ENCODE assay signal across 11 cellular contexts in the genomic region with DNA sequence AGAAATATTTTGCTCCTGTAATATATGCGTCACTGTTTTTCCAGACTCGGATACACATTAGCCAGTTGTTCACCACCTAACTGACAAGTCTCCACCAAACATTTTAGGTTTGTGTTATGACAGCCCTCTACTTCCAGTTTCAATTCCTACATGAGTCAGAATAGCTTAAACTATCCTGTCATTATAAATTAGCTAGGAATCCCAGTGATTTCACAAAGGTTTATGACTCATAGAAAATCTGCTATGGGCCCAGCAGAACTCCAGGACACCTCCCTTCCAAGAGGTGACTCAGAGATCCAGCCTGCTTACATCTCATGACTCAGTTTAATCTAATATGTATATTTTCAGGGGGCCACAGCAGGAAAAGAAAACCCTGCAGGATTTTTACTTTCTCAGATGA. TPM values are rescaled to one million over a fixed set of nuclear protein-coding genes. Genes with fewer than 3 reads are reported as not detected.
A peak's percentile ranks its signal among the peaks of the same experiment; 100 is the strongest.
DNase-seq lines count a peak whose midpoint lies in the region; ATAC-seq and TF ChIP-seq lines count a peak whose summit lies in the region.
"Had no signal": no experiment of that assay in that cellular context is flagged by ENCODE, and none has a peak within 500 bp of the region (broad histone marks: within the 10 kb centered on the region; RNA-seq: fewer than 3 reads in every experiment).

No MANE protein-coding gene starts in this region.

- peak overlapping the region; percentile 61 for H3K9ac ChIP-seq in HCT116 (ENCODE audit: low read length)

- CTCF ChIA-PET in HCT116 (lab: Charles Lee) (interaction anchor here (0.7 kb wide), 1 partner anchor 198 kb away, joined by 3 read pairs; no protein-coding TSS in a partner anchor), WTC11 (lab: Charles Lee) (no interaction called here)

- TF ChIP-seq CTCF in HCT116 (IDR thresholded peaks at IDR 0.05 in 2 of 3, conservative IDR thresholded peaks at IDR 0.05 in 1 of 3; ENCODE audit: borderline replicate concordance in 1 of 3, insufficient read depth in 1 of 3, low read depth in 2 of 3, low read length in 2 of 3) = no peak
- TF ChIP-seq CTCF in WTC11 (IDR thresholded peaks at IDR 0.05) = no peak

- peak; percentile 18; the same call in 1 of the 2 replicates for TF ChIP-seq RAD21 in HCT116 (IDR thresholded peaks at IDR 0.05; ENCODE audit: low read depth)

- H3K4me3 ChIP-seq in HCT116 (replicated peaks in 1 of 2; ENCODE audit: low read depth in 1 of 2, low read length in 2 of 2) = peak overlapping the region; percentile 38 to 57
- H3K4me3 ChIP-seq in skeletal muscle cell (ENCODE audit: low read depth, low read length) = no peak overlapping the region

- TF ChIP-seq POLR2A in HCT116 (IDR thresholded peaks at IDR 0.05; ENCODE audit: borderline replicate concordance, extremely low read depth, insufficient read depth, insufficient read length) = no peak

- in situ Hi-C loops in G401 (cut with HindIII; ENCODE audit: low sequenced_read_pairs) = no loop called here

- BruUV-seq in HCT116 (replicated peaks; lab: Mats Ljungman, UMichigan) = no TSS peak

- POLR2A ChIA-PET in HCT116 (lab: Charles Lee) (interaction anchor here (0.5 to 1.0 kb wide), 2 partner anchors 9 to 16 kb away, joined by 3 read pairs; no protein-coding TSS in a partner anchor), WTC11 (lab: Charles Lee) (interaction anchor here (0.6 kb wide), 1 partner anchor 297 kb away, joined by 10 read pairs; no protein-coding TSS in a partner anchor)

- no peaks in the 10 kb centered on the region for H3K36me3 ChIP-seq in HCT116 (ENCODE audit: control insufficient read depth in 1 of 2, insufficient read depth in 2 of 2, low read length in 2 of 2)

- RAD21 ChIA-PET in HCT116 (lab: Charles Lee; ENCODE audit: low non-redundant PET in 1 of 2, low total read pairs in 2 of 2, uncharacterized antibody in 2 of 2, unreplicated experiment in 2 of 2) = no interaction called here

- peak; percentile 91 for ATAC-seq in HCT116
- no peak for ATAC-seq in GM18868 (IDR thresholded peaks at IDR 0.05; ENCODE audit: unreplicated experiment)
- no peak for ATAC-seq in WTC11
- ATAC-seq: right cardiac atrium had no signal

- peaks cover 11% of the 10 kb centered on the region for H3K4me1 Mint-ChIP-seq in WTC11

- H3K4me1 ChIP-seq in HCT116 (ENCODE audit: control insufficient read depth in 1 of 2, insufficient read depth in 2 of 2, low read length in 2 of 2) = peaks cover 22 to 36% of the 10 kb centered on the region in 2 experiments

- intact Hi-C loops in HCT116 (cut with micrococcal nuclease) = no loop called here

- no peak overlapping the region for H3K27ac Mint-ChIP-seq in WTC11
- H3K27ac Mint-ChIP-seq: activated naive CD4-positive, alpha-beta T cell treated with anti-CD3 and anti-CD28 coated beads for 36 hours; T-helper 1 cell treated with Interleukin-12 subunit alpha and Interleukin-12 subunit beta and Interleukin-4 antibody, amounts not matched to agents 30 μg/mL and 1 μg/mL, for 36 hours had no signal

- H3K9me3 ChIP-seq in HCT116 (ENCODE audit: control insufficient read depth in 1 of 2, insufficient read depth in 1 of 2, low read depth in 1 of 2, low read length in 2 of 2) = 0 out of 4 replicates have a peak, but pooled peaks cover 0 to 5% of the 10 kb centered on the region in 2 experiments

- no peak overlapping the region for H3K4me3 Mint-ChIP-seq in WTC11
- H3K4me3 Mint-ChIP-seq: activated naive CD4-positive, alpha-beta T cell treated with anti-CD3 and anti-CD28 coated beads for 36 hours; T-helper 1 cell treated with Interleukin-12 subunit alpha and Interleukin-12 subunit beta and Interleukin-4 antibody, amounts not matched to agents 30 μg/mL and 1 μg/mL, for 36 hours had no signal

- H3K27me3 Mint-ChIP-seq in WTC11 (ENCODE audit: low read depth) = no peaks in the 10 kb centered on the region

- no peaks in the 10 kb centered on the region for H3K79me2 ChIP-seq in HCT116 (ENCODE audit: insufficient read depth, low read length)

- H3K4me2 ChIP-seq in HCT116 (ENCODE audit: low read length) = peak overlapping the region; percentile 86

- H3K36me3 Mint-ChIP-seq in WTC11 = peaks cover 19% of the 10 kb centered on the region

- DNase-seq in HCT116 (ENCODE audit: low read depth, low spot score) (peak; percentile 86), RPMI7951 (ENCODE audit: low read depth) (peak; percentile 99), fibroblast of peridontal ligament (ENCODE audit: extremely low read depth) (peak; percentile 98), skeletal muscle cell (ENCODE audit: low read depth) (peak; percentile 93), D341Med (ENCODE audit: low spot score) (no peak), G401 (ENCODE audit: low spot score) (no peak), WTC11 (ENCODE audit: low spot score) (no peak)
- DNase-seq: activated naive CD4-positive, alpha-beta T cell treated with anti-CD3 and anti-CD28 coated beads for 36 hours; right cardiac atrium had no signal

- H3K27me3 ChIP-seq in HCT116 (ENCODE audit: insufficient read depth, low read length) = no peaks in the 10 kb centered on the region

- no peaks in the 10 kb centered on the region for H3K9me2 ChIP-seq in HCT116 (ENCODE audit: insufficient read depth)

- H3K9me3 Mint-ChIP-seq in WTC11 = peaks cover 20% of the 10 kb centered on the region

- peak overlapping the region; percentile 80; the same call in 1 of the 2 replicates for H3K27ac ChIP-seq in HCT116 (ENCODE audit: low read depth, low read length)

- H2AFZ ChIP-seq in HCT116 (ENCODE audit: low read depth, low read length, poor library complexity, severe bottlenecking) = peak overlapping the region; percentile 3

- no peaks in the 10 kb centered on the region for H4K20me1 ChIP-seq in HCT116 (ENCODE audit: insufficient read depth)

TF ChIP-seq in HCT116, 20 proteins besides CTCF, POLR2A, EP300 and RAD21 (continues in another document):
- peak; percentile 95 for TF ChIP-seq FOSL1 (IDR thresholded peaks at IDR 0.05; ENCODE audit: low read depth)
- TF ChIP-seq TCF7L2 (IDR thresholded peaks at IDR 0.05; ENCODE audit: borderline replicate concordance, extremely low read depth, insufficient read depth, insufficient read length) = no peak
- peak; percentile 39; the same call in 1 of the 2 replicates for TF ChIP-seq SIN3A (IDR thresholded peaks at IDR 0.05; ENCODE audit: low read depth)
- TF ChIP-seq SP1 (IDR thresholded peaks at IDR 0.05; ENCODE audit: low read depth) = peak; percentile 83
- TF ChIP-seq EZH2phosphoT487 (IDR thresholded peaks at IDR 0.05; ENCODE audit: borderline replicate concordance) = no peak
- TF ChIP-seq EZH2 (IDR thresholded peaks at IDR 0.05) = no peak
- peak; percentile 54; the same call in 1 of the 2 replicates for TF ChIP-seq SRF (IDR thresholded peaks at IDR 0.05; ENCODE audit: low read depth)
- TF ChIP-seq JUND (IDR thresholded peaks at IDR 0.05) = peak; percentile 93

TF ChIP-seq in WTC11, 78 proteins besides CTCF, POLR2A, EP300 and RAD21 (continues in another document):
- TF ChIP-seq GRHL2 (CRISPR knock-in tag; IDR thresholded peaks at IDR 0.05; ENCODE audit: insufficient replicate concordance, severe bottlenecking) = no peak
- no peak for TF ChIP-seq EMX1 (CRISPR knock-in tag; IDR thresholded peaks at IDR 0.05)
- no peak for TF ChIP-seq SMAD4 (CRISPR knock-in tag; IDR thresholded peaks at IDR 0.05)
- TF ChIP-seq, protein P1, sequence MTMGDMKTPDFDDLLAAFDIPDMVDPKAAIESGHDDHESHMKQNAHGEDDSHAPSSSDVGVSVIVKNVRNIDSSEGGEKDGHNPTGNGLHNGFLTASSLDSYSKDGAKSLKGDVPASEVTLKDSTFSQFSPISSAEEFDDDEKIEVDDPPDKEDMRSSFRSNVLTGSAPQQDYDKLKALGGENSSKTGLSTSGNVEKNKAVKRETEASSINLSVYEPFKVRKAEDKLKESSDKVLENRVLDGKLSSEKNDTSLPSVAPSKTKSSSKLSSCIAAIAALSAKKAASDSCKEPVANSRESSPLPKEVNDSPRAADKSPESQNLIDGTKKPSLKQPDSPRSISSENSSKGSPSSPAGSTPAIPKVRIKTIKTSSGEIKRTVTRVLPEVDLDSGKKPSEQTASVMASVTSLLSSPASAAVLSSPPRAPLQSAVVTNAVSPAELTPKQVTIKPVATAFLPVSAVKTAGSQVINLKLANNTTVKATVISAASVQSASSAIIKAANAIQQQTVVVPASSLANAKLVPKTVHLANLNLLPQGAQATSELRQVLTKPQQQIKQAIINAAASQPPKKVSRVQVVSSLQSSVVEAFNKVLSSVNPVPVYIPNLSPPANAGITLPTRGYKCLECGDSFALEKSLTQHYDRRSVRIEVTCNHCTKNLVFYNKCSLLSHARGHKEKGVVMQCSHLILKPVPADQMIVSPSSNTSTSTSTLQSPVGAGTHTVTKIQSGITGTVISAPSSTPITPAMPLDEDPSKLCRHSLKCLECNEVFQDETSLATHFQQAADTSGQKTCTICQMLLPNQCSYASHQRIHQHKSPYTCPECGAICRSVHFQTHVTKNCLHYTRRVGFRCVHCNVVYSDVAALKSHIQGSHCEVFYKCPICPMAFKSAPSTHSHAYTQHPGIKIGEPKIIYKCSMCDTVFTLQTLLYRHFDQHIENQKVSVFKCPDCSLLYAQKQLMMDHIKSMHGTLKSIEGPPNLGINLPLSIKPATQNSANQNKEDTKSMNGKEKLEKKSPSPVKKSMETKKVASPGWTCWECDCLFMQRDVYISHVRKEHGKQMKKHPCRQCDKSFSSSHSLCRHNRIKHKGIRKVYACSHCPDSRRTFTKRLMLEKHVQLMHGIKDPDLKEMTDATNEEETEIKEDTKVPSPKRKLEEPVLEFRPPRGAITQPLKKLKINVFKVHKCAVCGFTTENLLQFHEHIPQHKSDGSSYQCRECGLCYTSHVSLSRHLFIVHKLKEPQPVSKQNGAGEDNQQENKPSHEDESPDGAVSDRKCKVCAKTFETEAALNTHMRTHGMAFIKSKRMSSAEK (CRISPR knock-in tag; IDR thresholded peaks at IDR 0.05; ENCODE audit: borderline replicate concordance) = no peak
- no peak for TF ChIP-seq ATF1 (CRISPR knock-in tag; IDR thresholded peaks at IDR 0.05)
- TF ChIP-seq SP1 (CRISPR knock-in tag; conservative IDR thresholded peaks at IDR 0.05) = no peak
- TF ChIP-seq, protein P2, sequence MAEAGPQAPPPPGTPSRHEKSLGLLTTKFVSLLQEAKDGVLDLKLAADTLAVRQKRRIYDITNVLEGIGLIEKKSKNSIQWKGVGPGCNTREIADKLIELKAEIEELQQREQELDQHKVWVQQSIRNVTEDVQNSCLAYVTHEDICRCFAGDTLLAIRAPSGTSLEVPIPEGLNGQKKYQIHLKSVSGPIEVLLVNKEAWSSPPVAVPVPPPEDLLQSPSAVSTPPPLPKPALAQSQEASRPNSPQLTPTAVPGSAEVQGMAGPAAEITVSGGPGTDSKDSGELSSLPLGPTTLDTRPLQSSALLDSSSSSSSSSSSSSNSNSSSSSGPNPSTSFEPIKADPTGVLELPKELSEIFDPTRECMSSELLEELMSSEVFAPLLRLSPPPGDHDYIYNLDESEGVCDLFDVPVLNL (CRISPR knock-in tag; IDR thresholded peaks at IDR 0.05; ENCODE audit: borderline replicate concordance, low read depth) = no peak
- TF ChIP-seq NR2C2 (CRISPR knock-in tag; IDR thresholded peaks at IDR 0.05) = no peak
- no peak for TF ChIP-seq GABPB1 (CRISPR knock-in tag; IDR thresholded peaks at IDR 0.05)

RNA-seq across cellular contexts. Expression of gene PLCB4, which starts 17.4 kb away (rescaled TPM):
- total RNA-seq in HCT116 (2021; ENCODE audit: unreplicated experiment) = 2.5 TPM
- 1.4 and 2.0 TPM in 2 replicates for polyA plus RNA-seq in HCT116 (2012)
- total RNA-seq in RPMI7951 (2014; rRNA removed; shearing (Covaris generic)) = 5.3 and 5.4 TPM in 2 replicates
- total RNA-seq in G401 (2014; rRNA removed; shearing (Covaris generic)) = 2.4 and 10.3 TPM in 2 replicates
- 11.9 to 14.3 TPM (median 12.6 TPM) in 3 replicates for total RNA-seq in WTC11 (2021)
- total RNA-seq: activated naive CD4-positive, alpha-beta T cell treated with anti-CD3 and anti-CD28 coated beads for 36 hours had no signal

Comparison
In these comparisons a context has a peak if more than half of its experiments do, and no peak if none do; other contexts are left out.
1. DNase-seq: peak in HCT116 (single experiment), RPMI7951 (single experiment), fibroblast of peridontal ligament (single experiment) and skeletal muscle cell (single experiment); none in D341Med (single experiment), G401 (single experiment) and WTC11 (single experiment).
2. Of the 4 proteins assayed by ChIP-seq in both WTC11 and HCT116: peak only in WTC11: none; only in HCT116: SP1; in both: none; in neither: 3.